Comparison of ENCODE assay signal across 11 cellular contexts in the genomic region with DNA sequence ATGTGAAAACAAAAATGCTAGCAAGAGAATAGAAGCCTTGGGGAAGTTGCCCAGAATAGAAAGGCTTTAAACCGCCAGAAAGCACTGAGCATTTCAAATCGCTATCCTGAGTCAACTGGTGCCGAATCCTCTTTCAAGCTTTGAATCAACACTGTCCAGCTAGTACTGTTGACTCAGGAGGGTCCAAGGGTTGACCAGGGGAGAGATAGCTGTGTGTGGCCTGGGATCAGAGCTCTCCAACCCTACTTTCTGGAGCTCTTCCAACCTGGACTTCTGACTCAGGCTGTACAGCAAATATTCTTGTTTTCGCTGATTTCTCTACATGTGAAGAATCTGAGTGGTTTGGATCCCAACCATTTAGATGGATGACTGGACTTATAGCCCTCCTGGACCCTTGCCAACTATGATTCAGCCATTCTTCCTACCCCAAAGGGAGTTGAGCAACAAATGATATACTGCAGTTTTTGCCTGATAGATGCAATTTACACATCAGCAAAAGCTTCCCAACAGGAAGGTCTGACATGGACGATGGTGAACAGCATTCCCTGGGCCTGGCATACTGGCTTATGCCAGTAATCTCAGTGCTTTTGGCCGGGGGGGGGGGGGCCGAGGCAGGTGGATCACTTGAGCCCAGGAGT.
A peak's percentile ranks its signal among the peaks of the same experiment; 100 is the strongest.
DNase-seq lines count a peak whose midpoint lies in the region; ATAC-seq and TF ChIP-seq lines count a peak whose summit lies in the region.
"Had no signal": no experiment of that assay in that cellular context is flagged by ENCODE, and none has a peak within 500 bp of the region (broad histone marks: within the 10 kb centered on the region; RNA-seq: fewer than 3 reads in every experiment).

No MANE protein-coding gene starts in this region.

- no peak overlapping the region for H3K4ac ChIP-seq in IMR-90 (ENCODE audit: low read depth, low read length)

- no peak overlapping the region for H3K4me2 ChIP-seq in IMR-90 (ENCODE audit: low read depth, low read length)

- ATAC-seq in IMR-90 (ENCODE audit: low read depth) (no peak), left lung (peak; percentile 86), GM21381 (IDR thresholded peaks at IDR 0.05; ENCODE audit: unreplicated experiment) (no peak), GM21447 (IDR thresholded peaks at IDR 0.05; ENCODE audit: unreplicated experiment) (no peak)
- ATAC-seq in activated CD8-positive, alpha-beta T cell treated with anti-CD3 and anti-CD28 coated beads, Interleukin-2, amount 10 ng/mL, durations not matched to agents 7 days and 5 days, result no peak
- ATAC-seq: stimulated activated effector memory CD8-positive, alpha-beta T cell treated with anti-CD3 and anti-CD28 coated beads, Interleukin-12 subunit alpha, Interleukin-12 subunit beta, amount 100 ng/mL, for 72 hours had no signal

- no peaks in the 10 kb centered on the region for H4K20me1 ChIP-seq in IMR-90 (ENCODE audit: insufficient read depth, low read length)

- no peaks in the 10 kb centered on the region for H3K79me1 ChIP-seq in IMR-90 (ENCODE audit: low read depth in 1 of 2, low read length in 2 of 2)

- no CpG with 5 or more reads among the region's 7 CpGs for WGBS in IMR-90 (ENCODE audit: extremely low coverage in 2 of 2, insufficient read length in 1 of 2), 2 experiments

- POLR2A ChIA-PET in IMR-90 (lab: Charles Lee; ENCODE audit: unreplicated experiment), result no interaction called here
- POLR2A ChIA-PET in activated CD8-positive, alpha-beta T cell treated with anti-CD3 and anti-CD28 coated beads, Interleukin-2, amount 10 ng/mL, durations not matched to agents 7 days and 5 days (lab: Charles Lee), result no interaction called here

- no peaks in the 10 kb centered on the region for H3K4me1 Mint-ChIP-seq in activated CD8-positive, alpha-beta T cell treated with anti-CD3 and anti-CD28 coated beads, Interleukin-2, amount 10 ng/mL, durations not matched to agents 7 days and 5 days (ENCODE audit: low read depth)
- H3K4me1 Mint-ChIP-seq: stimulated activated effector memory CD8-positive, alpha-beta T cell treated with anti-CD3 and anti-CD28 coated beads, Interleukin-12 subunit alpha, Interleukin-12 subunit beta, amount 100 ng/mL, for 72 hours had no signal

- H3K27ac ChIP-seq in IMR-90 (ENCODE audit: insufficient read depth, low read length) (no peak overlapping the region), ascending aorta (peak overlapping the region; percentile 44 to 57), left lung (peak overlapping the region in 1 of 2 donors; percentile 44)
- H3K27ac ChIP-seq: adrenal gland had no signal

- H3K9me1 ChIP-seq in IMR-90 (ENCODE audit: insufficient read depth, low read length), result no peaks in the 10 kb centered on the region

- H2AK5ac ChIP-seq in IMR-90 (ENCODE audit: low read depth, low read length), result no peak overlapping the region

- no peak overlapping the region for H3K4me3 Mint-ChIP-seq in activated CD8-positive, alpha-beta T cell treated with anti-CD3 and anti-CD28 coated beads, Interleukin-2, amount 10 ng/mL, durations not matched to agents 7 days and 5 days
- H3K4me3 Mint-ChIP-seq: stimulated activated effector memory CD8-positive, alpha-beta T cell treated with anti-CD3 and anti-CD28 coated beads, Interleukin-12 subunit alpha, Interleukin-12 subunit beta, amount 100 ng/mL, for 72 hours had no signal

- TF ChIP-seq RAD21 in IMR-90 (IDR thresholded peaks at IDR 0.05; ENCODE audit: low read length), result no peak

- no peak overlapping the region for H3K9ac ChIP-seq in IMR-90 (ENCODE audit: low read depth, low read length)

- H2BK5ac ChIP-seq in IMR-90 (ENCODE audit: low read depth, low read length, poor library complexity, severe bottlenecking), result no peak overlapping the region

- H3K36me3 ChIP-seq in IMR-90 (ENCODE audit: control insufficient read depth, insufficient read depth, low read length) (no peaks in the 10 kb centered on the region), ascending aorta (no peaks in the 10 kb centered on the region), left lung (no peaks in the 10 kb centered on the region)
- H3K36me3 ChIP-seq: adrenal gland had no signal

- H3K56ac ChIP-seq in IMR-90 (ENCODE audit: extremely low read depth, insufficient read depth, low read length), result no peak overlapping the region

- no peaks in the 10 kb centered on the region for H3K9me3 Mint-ChIP-seq in activated CD8-positive, alpha-beta T cell treated with anti-CD3 and anti-CD28 coated beads, Interleukin-2, amount 10 ng/mL, durations not matched to agents 7 days and 5 days (ENCODE audit: insufficient read depth)

- no peak overlapping the region for H3K18ac ChIP-seq in IMR-90 (ENCODE audit: low read depth, low read length)

- no peak for TF ChIP-seq CTCF in AG09319 (IDR thresholded peaks at IDR 0.05; ENCODE audit: low read depth, low read length)
- TF ChIP-seq CTCF in IMR-90 (conservative IDR thresholded peaks at IDR 0.05; ENCODE audit: low read depth, low read length), result no peak
- TF ChIP-seq CTCF in ascending aorta (IDR thresholded peaks at IDR 0.05), result no peak
- no peak for TF ChIP-seq CTCF in left lung (IDR thresholded peaks at IDR 0.05)

- dilution Hi-C loops in IMR-90 (cut with HindIII; ENCODE audit: low sequenced_read_pairs, unreplicated experiment), result no loop called here

- CTCF ChIA-PET in IMR-90 (lab: Yijun Ruan, JAX), result no interaction called here
- CTCF ChIA-PET in activated CD8-positive, alpha-beta T cell treated with anti-CD3 and anti-CD28 coated beads, Interleukin-2, amount 10 ng/mL, durations not matched to agents 7 days and 5 days (lab: Charles Lee), result interaction anchor here (1.1 kb wide), 1 partner anchor 369 kb away, joined by 4 read pairs; no protein-coding TSS in a partner anchor

- H3K9me3 ChIP-seq in IMR-90 (ENCODE audit: control insufficient read depth, insufficient read depth, low read length) (peaks cover 37% of the 10 kb centered on the region), ascending aorta (no peaks in the 10 kb centered on the region), left lung (peaks cover 0 to 7% of the 10 kb centered on the region in 2 donors)
- H3K9me3 ChIP-seq: adrenal gland had no signal

- no peak overlapping the region for H4K91ac ChIP-seq in IMR-90 (ENCODE audit: insufficient read depth, low read depth, low read length)

- H3K14ac ChIP-seq in IMR-90 (replicated peaks; ENCODE audit: low read depth, low read length), result no peak overlapping the region

- intact Hi-C loops in IMR-90 (cut with micrococcal nuclease), result no loop called here
- intact Hi-C loops in ascending aorta (cut with DNase I), result no loop called here
- intact Hi-C loops in left lung (cut with DNase I), result no loop called here
- intact Hi-C loops in posterior vena cava (cut with DNase I), result no loop called here

- no peak overlapping the region for H4K5ac ChIP-seq in IMR-90 (ENCODE audit: low read depth, low read length)

- no peak overlapping the region for H3K23ac ChIP-seq in IMR-90 (ENCODE audit: low read depth, low read length)

- H3K4me3 ChIP-seq in IMR-90 (ENCODE audit: insufficient read depth, low read depth, low read length) (no peak overlapping the region), ascending aorta (no peak overlapping the region), left lung (no peak overlapping the region)
- H3K4me3 ChIP-seq: adrenal gland had no signal

- no peak overlapping the region for H2BK120ac ChIP-seq in IMR-90 (ENCODE audit: low read depth, low read length)

- in situ Hi-C loops in IMR-90 (cut with MboI; ENCODE audit: low sequenced_read_pairs), result no loop called here

- no peak overlapping the region for H4K8ac ChIP-seq in IMR-90 (ENCODE audit: low read depth in 2 of 2, low read length in 2 of 2)

- no peaks in the 10 kb centered on the region for H3K27me3 ChIP-seq in IMR-90 (ENCODE audit: control insufficient read depth, insufficient read depth, low read length)
- no peaks in the 10 kb centered on the region for H3K27me3 ChIP-seq in ascending aorta
- H3K27me3 ChIP-seq in left lung, result peaks cover 0 to 7% of the 10 kb centered on the region in 2 donors
- H3K27me3 ChIP-seq: adrenal gland had no signal

- H3K4me1 ChIP-seq in IMR-90 (ENCODE audit: control insufficient read depth, insufficient read depth, low read length) (no peaks in the 10 kb centered on the region), ascending aorta (peaks cover 4 to 16% of the 10 kb centered on the region in 2 donors), left lung (no peaks in the 10 kb centered on the region)
- H3K4me1 ChIP-seq: adrenal gland had no signal

- no peak overlapping the region for H2BK20ac ChIP-seq in IMR-90 (ENCODE audit: low read depth, low read length)

- no peaks in the 10 kb centered on the region for H3K36me3 Mint-ChIP-seq in activated CD8-positive, alpha-beta T cell treated with anti-CD3 and anti-CD28 coated beads, Interleukin-2, amount 10 ng/mL, durations not matched to agents 7 days and 5 days (ENCODE audit: low read depth)
- H3K36me3 Mint-ChIP-seq: stimulated activated effector memory CD8-positive, alpha-beta T cell treated with anti-CD3 and anti-CD28 coated beads, Interleukin-12 subunit alpha, Interleukin-12 subunit beta, amount 100 ng/mL, for 72 hours had no signal

- H2AFZ ChIP-seq in IMR-90 (replicated peaks; ENCODE audit: low read length, poor library complexity), result no peak overlapping the region

- no peak for TF ChIP-seq POLR2A in IMR-90 (IDR thresholded peaks at IDR 0.05; ENCODE audit: low read depth, low read length)

- H3K27ac Mint-ChIP-seq in activated CD8-positive, alpha-beta T cell treated with anti-CD3 and anti-CD28 coated beads, Interleukin-2, amount 10 ng/mL, durations not matched to agents 7 days and 5 days, result no peak overlapping the region
- H3K27ac Mint-ChIP-seq: stimulated activated effector memory CD8-positive, alpha-beta T cell treated with anti-CD3 and anti-CD28 coated beads, Interleukin-12 subunit alpha, Interleukin-12 subunit beta, amount 100 ng/mL, for 72 hours had no signal

- BruUV-seq in IMR-90 (replicated peaks; lab: Mats Ljungman, UMichigan), result no TSS peak

- H2BK15ac ChIP-seq in IMR-90 (ENCODE audit: low read depth, low read length), result no peak overlapping the region

- H3K27me3 Mint-ChIP-seq in activated CD8-positive, alpha-beta T cell treated with anti-CD3 and anti-CD28 coated beads, Interleukin-2, amount 10 ng/mL, durations not matched to agents 7 days and 5 days (ENCODE audit: low read depth), result peaks cover 2% of the 10 kb centered on the region

- no peak overlapping the region for H2AK9ac ChIP-seq in IMR-90 (replicated peaks; ENCODE audit: low read depth, low read length, poor library complexity)

- DNase-seq in AG09319 (ENCODE audit: extremely low read depth, low read depth), result peak; percentile 75
- DNase-seq in IMR-90, result peak; percentile 45
- peak in 1 of 2 donors; percentile 65 for DNase-seq in ascending aorta (ENCODE audit: low spot score in 2 of 2)
- no peak for DNase-seq in left lung
- no peak for DNase-seq in posterior vena cava (ENCODE audit: low spot score)
- DNase-seq in activated CD8-positive, alpha-beta T cell treated with anti-CD3 and anti-CD28 coated beads, Interleukin-2, amount 10 ng/mL, durations not matched to agents 7 days and 5 days, result no peak
- DNase-seq: DMS79 had no signal

Comparison
In these comparisons a context has a peak if more than half of its experiments do, and no peak if none do; other contexts are left out.
1. DNase-seq: peak in AG09319 (single experiment) and IMR-90 (single experiment); none in left lung (0 of 2), posterior vena cava (single experiment) and activated CD8-positive, alpha-beta T cell treated with anti-CD3 and anti-CD28 coated beads, Interleukin-2, amount 10 ng/mL, durations not matched to agents 7 days and 5 days (single experiment).